In the genomic region with DNA sequence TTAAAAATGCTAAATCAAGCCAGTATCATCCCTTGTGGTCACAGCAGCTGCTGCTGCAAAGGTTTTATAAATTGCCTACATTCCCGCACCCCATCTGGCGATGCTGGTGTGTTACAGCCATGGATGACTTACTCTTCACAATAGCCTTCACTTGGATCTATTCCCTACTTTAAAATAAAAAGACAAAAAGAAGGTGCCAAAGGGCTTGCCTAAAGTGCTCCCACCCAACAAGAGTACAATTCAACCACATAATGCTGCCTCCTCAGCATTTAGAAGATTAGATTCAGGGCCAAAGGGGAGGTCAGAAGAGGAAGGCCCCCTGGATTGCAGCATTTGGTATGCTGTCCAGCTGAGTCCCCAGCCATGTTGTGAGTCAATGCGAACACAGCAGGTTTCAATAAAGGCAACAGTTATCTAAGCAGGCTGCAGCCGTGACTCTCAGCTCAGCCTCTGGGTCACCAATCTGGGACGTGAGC, we compare ENCODE assay signal across 20 cellular contexts.
DNase-seq lines count a peak whose midpoint lies in the region; ATAC-seq and TF ChIP-seq lines count a peak whose summit lies in the region.
"Had no signal": no experiment of that assay in that cellular context is flagged by ENCODE, and none has a peak within 500 bp of the region (broad histone marks: within the 10 kb centered on the region; RNA-seq: fewer than 3 reads in every experiment).

No MANE protein-coding gene starts in this region.

- ATAC-seq in WTC11 (peak; percentile 34; the same call in 1 of the 2 replicates), aorta (ENCODE audit: low FRiP score) (no peak), HG02798 (IDR thresholded peaks at IDR 0.05; ENCODE audit: poor library complexity, unreplicated experiment) (no peak)
- ATAC-seq: activated naive CD4-positive, alpha-beta T cell treated with anti-CD3 and anti-CD28 coated beads, Interleukin-2, amount 50 U/mL, for 72 hours; T-cell had no signal

- intact Hi-C loops in aorta (cut with DNase I) = no loop called here

- H3K4me1 Mint-ChIP-seq in WTC11 (peaks cover 9% of the 10 kb centered on the region), type B pancreatic cell (ENCODE audit: unreplicated experiment) (peaks cover 37% of the 10 kb centered on the region)
- H3K4me1 Mint-ChIP-seq: activated CD4-positive, alpha-beta memory T cell treated with anti-CD3 and anti-CD28 coated beads, Interleukin-2, amount 10 ng/mL, durations not matched to agents 7 days and 5 days; T-cell had no signal

- H3K36me3 ChIP-seq in BLaER1 = no peaks in the 10 kb centered on the region
- peaks cover 12% of the 10 kb centered on the region for H3K36me3 ChIP-seq in KOPT-K1 (ENCODE audit: insufficient read depth, low read length)
- no peaks in the 10 kb centered on the region for H3K36me3 ChIP-seq in kidney epithelial cell (ENCODE audit: control insufficient read depth, insufficient read depth, low read length)
- no peaks in the 10 kb centered on the region for H3K36me3 ChIP-seq in aorta (ENCODE audit: control insufficient read depth in 1 of 2, insufficient read depth in 2 of 2, low read length in 1 of 2)
- H3K36me3 ChIP-seq: cardiac muscle cell had no signal

- 95 to 96% methylated on average over 5 of the region's 5 CpGs for WGBS in aorta, 2 donors

- no peaks in the 10 kb centered on the region for H3K27me3 ChIP-seq in BLaER1
- no peaks in the 10 kb centered on the region for H3K27me3 ChIP-seq in kidney epithelial cell (ENCODE audit: control insufficient read depth, insufficient read depth, low read length)
- no peaks in the 10 kb centered on the region for H3K27me3 ChIP-seq in aorta (ENCODE audit: control insufficient read depth in 1 of 2, insufficient read depth in 2 of 2, low read length in 1 of 2)
- H3K27me3 ChIP-seq: cardiac muscle cell, dorsolateral prefrontal cortex had no signal

- peak overlapping the region; percentile 51 for H3K4me2 ChIP-seq in BLaER1

- H3K9me3 ChIP-seq in BLaER1 (no peaks in the 10 kb centered on the region), KOPT-K1 (ENCODE audit: insufficient read depth, low read length, poor library complexity, severe bottlenecking) (no peaks in the 10 kb centered on the region), aorta (ENCODE audit: control insufficient read depth, low read length) (no peaks in the 10 kb centered on the region)

- no peak overlapping the region for H3K9ac ChIP-seq in BLaER1
- H3K9ac ChIP-seq: parathyroid adenoma had no signal

- H3K27ac ChIP-seq in BLaER1 (no peak overlapping the region), KOPT-K1 (ENCODE audit: low read depth, low read length, poor library complexity, severe bottlenecking) (peak overlapping the region; percentile 2), aorta (ENCODE audit: low read depth in 1 of 2, low read length in 2 of 2) (no peak overlapping the region)
- H3K27ac ChIP-seq: cardiac muscle cell, dorsolateral prefrontal cortex, parathyroid adenoma, RWPE1, VCaP had no signal

- POLR2A ChIA-PET in WTC11 (lab: Charles Lee) = no interaction called here

- H3K4me3 ChIP-seq in BLaER1 (no peak overlapping the region), kidney epithelial cell (ENCODE audit: low read depth, low read length) (no peak overlapping the region), aorta (ENCODE audit: low read length in 2 of 2) (no peak overlapping the region)
- H3K4me3 ChIP-seq: cardiac muscle cell, dorsolateral prefrontal cortex had no signal

- no peaks in the 10 kb centered on the region for H3K36me3 Mint-ChIP-seq in WTC11
- H3K36me3 Mint-ChIP-seq in type B pancreatic cell = no peaks in the 10 kb centered on the region
- H3K36me3 Mint-ChIP-seq: activated naive CD4-positive, alpha-beta T cell treated with anti-CD3 and anti-CD28 coated beads, Interleukin-2, amount 50 U/mL, for 72 hours; naive B cell; T-cell had no signal

- H3K27me3 Mint-ChIP-seq in WTC11 (ENCODE audit: low read depth) = no peaks in the 10 kb centered on the region
- H3K27me3 Mint-ChIP-seq in type B pancreatic cell = peaks cover 18% of the 10 kb centered on the region
- H3K27me3 Mint-ChIP-seq: activated CD4-positive, alpha-beta memory T cell treated with anti-CD3 and anti-CD28 coated beads, Interleukin-2, amount 10 ng/mL, durations not matched to agents 7 days and 5 days; T-cell had no signal

- no peak overlapping the region for H3K4me3 Mint-ChIP-seq in WTC11
- H3K4me3 Mint-ChIP-seq in type B pancreatic cell = no peak overlapping the region
- H3K4me3 Mint-ChIP-seq: activated CD4-positive, alpha-beta memory T cell treated with anti-CD3 and anti-CD28 coated beads, Interleukin-2, amount 10 ng/mL, durations not matched to agents 7 days and 5 days; naive B cell; T-cell had no signal

- TF ChIP-seq CTCF in WTC11 (IDR thresholded peaks at IDR 0.05) (no peak), kidney epithelial cell (IDR thresholded peaks at IDR 0.05; ENCODE audit: insufficient read depth, low read length, poor library complexity, severe bottlenecking) (peak; percentile 2), type B pancreatic cell (conservative IDR thresholded peaks at IDR 0.05) (no peak)

- DNase-seq in WTC11 (ENCODE audit: low spot score) = no peak
- DNase-seq in kidney epithelial cell (ENCODE audit: low read depth) = no peak
- no peak for DNase-seq in aorta
- no peak for DNase-seq in type B pancreatic cell (ENCODE audit: extremely low spot score, unreplicated experiment)
- no peak for DNase-seq in NCI-H146 (lab: John Stamatoyannopoulos, UW)
- DNase-seq: activated CD4-positive, alpha-beta memory T cell treated with anti-CD3 and anti-CD28 coated beads, Interleukin-2, amount 10 ng/mL, durations not matched to agents 7 days and 5 days; naive B cell; NCI-H2081 treated with DMSO at 0.1 percent for 48 hours; NK-92 treated with Interleukin-12 subunit alpha and Interleukin-12 subunit beta, amount 100 ng/mL, for 24 hours; stimulated activated CD4-positive, alpha-beta T cell treated with anti-CD3 and anti-CD28 coated beads, Interleukin-4, amount 100 ng/mL, for 24 hours; T-cell had no signal

- H3K9me3 Mint-ChIP-seq in WTC11 (no peaks in the 10 kb centered on the region), type B pancreatic cell (no peaks in the 10 kb centered on the region)
- H3K9me3 Mint-ChIP-seq: activated CD4-positive, alpha-beta memory T cell treated with anti-CD3 and anti-CD28 coated beads, Interleukin-2, amount 10 ng/mL, durations not matched to agents 7 days and 5 days; activated naive CD4-positive, alpha-beta T cell treated with anti-CD3 and anti-CD28 coated beads, Interleukin-2, amount 50 U/mL, for 72 hours; naive B cell; T-cell had no signal

- H3K4me1 ChIP-seq in BLaER1 (peaks cover 55% of the 10 kb centered on the region), aorta (ENCODE audit: control insufficient read depth in 1 of 2, insufficient read depth in 2 of 2, low read length in 2 of 2) (no peaks in the 10 kb centered on the region)
- H3K4me1 ChIP-seq: parathyroid adenoma had no signal

- H4K20me1 ChIP-seq in BLaER1 = no peaks in the 10 kb centered on the region

- CTCF ChIA-PET in WTC11 (lab: Charles Lee) = interaction anchor here (1.0 to 1.2 kb wide), 4 partner anchors 58 to 212 kb away, joined by 3 to 4 read pairs (median 3); no protein-coding TSS in a partner anchor

- H3K27ac Mint-ChIP-seq in WTC11 (no peak overlapping the region), type B pancreatic cell (no peak overlapping the region)
- H3K27ac Mint-ChIP-seq: activated CD4-positive, alpha-beta memory T cell treated with anti-CD3 and anti-CD28 coated beads, Interleukin-2, amount 10 ng/mL, durations not matched to agents 7 days and 5 days; activated naive CD4-positive, alpha-beta T cell treated with anti-CD3 and anti-CD28 coated beads, Interleukin-2, amount 50 U/mL, for 72 hours; T-cell had no signal

TF ChIP-seq in WTC11, 78 proteins besides CTCF, POLR2A, EP300 and RAD21:
- TF ChIP-seq ZNF423 (CRISPR knock-in tag; IDR thresholded peaks at IDR 0.05) (peak; percentile 66), ZNF219 (CRISPR knock-in tag; IDR thresholded peaks at IDR 0.05; ENCODE audit: borderline replicate concordance) (no peak)
